ENCODE assay signal across 9 cellular contexts in genomic region chr2:231662811-231663457, GRCh38. TPM values are rescaled to one million over a fixed set of nuclear protein-coding genes. Genes with fewer than 3 reads are reported as not detected.
A peak's percentile ranks its signal among the peaks of the same experiment; 100 is the strongest.
DNase-seq lines count a peak whose midpoint lies in the region; ATAC-seq and TF ChIP-seq lines count a peak whose summit lies in the region.
"Had no signal": no experiment of that assay in that cellular context is flagged by ENCODE, and none has a peak within 500 bp of the region (broad histone marks: within the 10 kb centered on the region; RNA-seq: fewer than 3 reads in every experiment).

No MANE protein-coding gene starts in this region.

- peak overlapping the region; percentile 96 for H3K27ac Mint-ChIP-seq in activated T-helper 1 cell treated with anti-CD3 and anti-CD28 coated beads, Interleukin-12 subunit alpha, Interleukin-12 subunit beta, Interleukin-2, Interleukin-4 antibody, amounts not matched to agents 30 ng/mL and 10 ng/mL and 1 ng/mL, durations not matched to agents 14 hours and 24 hours and 36 hours
- peak overlapping the region; percentile 95 for H3K27ac Mint-ChIP-seq in stimulated activated naive B cell treated with anti-CD40 and anti-IgM and Interleukin-4, amounts not matched to agents 10 μg/mL and 1 μg/mL and 100 μg/mL, for 72 hours

- no peaks in the 10 kb centered on the region for H3K27me3 Mint-ChIP-seq in activated T-helper 1 cell treated with anti-CD3 and anti-CD28 coated beads, Interleukin-12 subunit alpha, Interleukin-12 subunit beta, Interleukin-2, Interleukin-4 antibody, amounts not matched to agents 30 ng/mL and 10 ng/mL and 1 ng/mL, durations not matched to agents 14 hours and 24 hours and 36 hours (ENCODE audit: insufficient read depth)
- no peaks in the 10 kb centered on the region for H3K27me3 Mint-ChIP-seq in stimulated activated naive B cell treated with anti-CD40 and anti-IgM and Interleukin-4, amounts not matched to agents 10 μg/mL and 1 μg/mL and 100 μg/mL, for 72 hours

- no peak for TF ChIP-seq POLR2A in HCT116 (IDR thresholded peaks at IDR 0.05; ENCODE audit: borderline replicate concordance, extremely low read depth, insufficient read depth, insufficient read length)

- RAD21 ChIA-PET in HCT116 (lab: Charles Lee; ENCODE audit: low non-redundant PET in 1 of 2, low total read pairs in 2 of 2, uncharacterized antibody in 2 of 2, unreplicated experiment in 2 of 2), result interaction anchor here in 1 of 2 experiments (1.0 kb wide), 1 partner anchor 51 kb away, joined by 3 read pairs; no protein-coding TSS in a partner anchor

- no peaks in the 10 kb centered on the region for H3K36me3 Mint-ChIP-seq in activated T-helper 1 cell treated with anti-CD3 and anti-CD28 coated beads, Interleukin-12 subunit alpha, Interleukin-12 subunit beta, Interleukin-2, Interleukin-4 antibody, amounts not matched to agents 30 ng/mL and 10 ng/mL and 1 ng/mL, durations not matched to agents 14 hours and 24 hours and 36 hours (ENCODE audit: low read depth)
- H3K36me3 Mint-ChIP-seq in stimulated activated naive B cell treated with anti-CD40 and anti-IgM and Interleukin-4, amounts not matched to agents 10 μg/mL and 1 μg/mL and 100 μg/mL, for 72 hours, result peaks cover 6 to 9% of the 10 kb centered on the region in 2 donors

- no peaks in the 10 kb centered on the region for H3K36me3 ChIP-seq in HCT116 (ENCODE audit: control insufficient read depth in 1 of 2, insufficient read depth in 2 of 2, low read length in 2 of 2)
- H3K36me3 ChIP-seq: SJSA1 had no signal

- H4K20me1 ChIP-seq in HCT116 (ENCODE audit: insufficient read depth), result no peaks in the 10 kb centered on the region

- intact Hi-C loops in HCT116 (cut with micrococcal nuclease), result loop anchor here (1.0 kb wide), 2 partner anchors 21 to 44 kb away; no protein-coding TSS in a partner anchor
- intact Hi-C loops in activated T-helper 1 cell treated with anti-CD3 and anti-CD28 coated beads, Interleukin-12 subunit alpha, Interleukin-12 subunit beta, Interleukin-2, Interleukin-4 antibody, amounts not matched to agents 30 ng/mL and 10 ng/mL and 1 ng/mL, durations not matched to agents 14 hours and 24 hours and 36 hours (cut with micrococcal nuclease), result loop anchor here (1.0 to 5.0 kb wide), 8 partner anchors 12 to 889 kb away; partner anchors contain the start of genes EIF4E2, NCL, PDE6D and TIGD1

- no TSS peak for BruUV-seq in HCT116 (replicated peaks; lab: Mats Ljungman, UMichigan)

- TF ChIP-seq CTCF in HCT116 (IDR thresholded peaks at IDR 0.05 in 2 of 3, conservative IDR thresholded peaks at IDR 0.05 in 1 of 3; ENCODE audit: borderline replicate concordance in 1 of 3, insufficient read depth in 1 of 3, low read depth in 2 of 3, low read length in 2 of 3), result no peak

- H3K79me2 ChIP-seq in HCT116 (ENCODE audit: insufficient read depth, low read length), result no peaks in the 10 kb centered on the region

- peak overlapping the region; percentile 56 to 62 for H3K4me3 ChIP-seq in HCT116 (replicated peaks in 1 of 2; ENCODE audit: low read depth in 1 of 2, low read length in 2 of 2)
- peak overlapping the region; percentile 36; the same call in 1 of the 2 replicates for H3K4me3 ChIP-seq in iPS-18c (ENCODE audit: insufficient read depth, low read depth, low read length)
- H3K4me3 ChIP-seq: SJSA1 had no signal

- peaks cover 32 to 80% of the 10 kb centered on the region in 2 experiments for H3K4me1 ChIP-seq in HCT116 (ENCODE audit: control insufficient read depth in 1 of 2, insufficient read depth in 2 of 2, low read length in 2 of 2)

- peak overlapping the region; percentile 74 for H3K4me3 Mint-ChIP-seq in activated T-helper 1 cell treated with anti-CD3 and anti-CD28 coated beads, Interleukin-12 subunit alpha, Interleukin-12 subunit beta, Interleukin-2, Interleukin-4 antibody, amounts not matched to agents 30 ng/mL and 10 ng/mL and 1 ng/mL, durations not matched to agents 14 hours and 24 hours and 36 hours
- peak overlapping the region; percentile 77 to 81 for H3K4me3 Mint-ChIP-seq in stimulated activated naive B cell treated with anti-CD40 and anti-IgM and Interleukin-4, amounts not matched to agents 10 μg/mL and 1 μg/mL and 100 μg/mL, for 72 hours

- H3K27ac ChIP-seq in HCT116 (ENCODE audit: low read depth, low read length), result peak overlapping the region; percentile 99
- H3K27ac ChIP-seq: SJSA1 had no signal

- H3K4me1 Mint-ChIP-seq in activated T-helper 1 cell treated with anti-CD3 and anti-CD28 coated beads, Interleukin-12 subunit alpha, Interleukin-12 subunit beta, Interleukin-2, Interleukin-4 antibody, amounts not matched to agents 30 ng/mL and 10 ng/mL and 1 ng/mL, durations not matched to agents 14 hours and 24 hours and 36 hours (ENCODE audit: low read depth), result peaks cover 25% of the 10 kb centered on the region
- peaks cover 21 to 65% of the 10 kb centered on the region in 2 donors for H3K4me1 Mint-ChIP-seq in stimulated activated naive B cell treated with anti-CD40 and anti-IgM and Interleukin-4, amounts not matched to agents 10 μg/mL and 1 μg/mL and 100 μg/mL, for 72 hours

- no peak for DNase-seq in HCT116 (ENCODE audit: low read depth, low spot score)
- no peak for DNase-seq in activated T-helper 1 cell treated with anti-CD3 and anti-CD28 coated beads, Interleukin-12 subunit alpha, Interleukin-12 subunit beta, Interleukin-2, Interleukin-4 antibody, amounts not matched to agents 30 ng/mL and 10 ng/mL and 1 ng/mL, durations not matched to agents 14 hours and 24 hours and 36 hours (ENCODE audit: low spot score)
- DNase-seq in stimulated activated naive B cell treated with anti-CD40 and anti-IgM and Interleukin-4, amounts not matched to agents 10 μg/mL and 1 μg/mL and 100 μg/mL, for 72 hours, result no peak
- no peak for DNase-seq in NCI-H2227 (lab: John Stamatoyannopoulos, UW; ENCODE audit: unreplicated experiment)
- no peak for DNase-seq in NCI-H187 (lab: John Stamatoyannopoulos, UW)

- POLR2A ChIA-PET in HCT116 (lab: Charles Lee), result interaction anchor here (1.1 to 1.9 kb wide), 3 partner anchors 10 to 44 kb away, joined by 3 to 10 read pairs (median 4); no protein-coding TSS in a partner anchor

- H3K9me3 ChIP-seq in HCT116 (ENCODE audit: control insufficient read depth in 1 of 2, insufficient read depth in 1 of 2, low read depth in 1 of 2, low read length in 2 of 2), result no peaks in the 10 kb centered on the region
- H3K9me3 ChIP-seq in iPS-18c (ENCODE audit: control insufficient read depth, insufficient read depth, low read length), result no peaks in the 10 kb centered on the region
- H3K9me3 ChIP-seq: SJSA1 had no signal

- H3K9me2 ChIP-seq in HCT116 (ENCODE audit: insufficient read depth), result no peaks in the 10 kb centered on the region

- TF ChIP-seq RAD21 in HCT116 (IDR thresholded peaks at IDR 0.05; ENCODE audit: low read depth), result no peak

- ATAC-seq in HCT116 (no peak), GM18870 (IDR thresholded peaks at IDR 0.05; ENCODE audit: unreplicated experiment) (no peak), HG03521 (IDR thresholded peaks at IDR 0.05; ENCODE audit: unreplicated experiment) (no peak)
- no peak for ATAC-seq in stimulated activated naive B cell treated with anti-CD40 and anti-IgM and Interleukin-4, amounts not matched to agents 10 μg/mL and 1 μg/mL and 100 μg/mL, for 72 hours (replicated peaks)

- no peak overlapping the region for H2AFZ ChIP-seq in HCT116 (ENCODE audit: low read depth, low read length, poor library complexity, severe bottlenecking)

- H3K9me3 Mint-ChIP-seq in activated T-helper 1 cell treated with anti-CD3 and anti-CD28 coated beads, Interleukin-12 subunit alpha, Interleukin-12 subunit beta, Interleukin-2, Interleukin-4 antibody, amounts not matched to agents 30 ng/mL and 10 ng/mL and 1 ng/mL, durations not matched to agents 14 hours and 24 hours and 36 hours, result no peaks in the 10 kb centered on the region
- H3K9me3 Mint-ChIP-seq in stimulated activated naive B cell treated with anti-CD40 and anti-IgM and Interleukin-4, amounts not matched to agents 10 μg/mL and 1 μg/mL and 100 μg/mL, for 72 hours, result peaks cover 4 to 6% of the 10 kb centered on the region in 2 donors

- peak overlapping the region; percentile 73 for H3K9ac ChIP-seq in HCT116 (ENCODE audit: low read length)

- H3K27me3 ChIP-seq in HCT116 (ENCODE audit: insufficient read depth, low read length), result no peaks in the 10 kb centered on the region
- H3K27me3 ChIP-seq: SJSA1 had no signal

- peak overlapping the region; percentile 86 for H3K4me2 ChIP-seq in HCT116 (ENCODE audit: low read length)

- CTCF ChIA-PET in HCT116 (lab: Charles Lee), result interaction anchor here (1.3 kb wide), 1 partner anchor 10 kb away, joined by 4 read pairs; no protein-coding TSS in a partner anchor

TF ChIP-seq in HCT116, 20 proteins besides CTCF, POLR2A, EP300 and RAD21:
- TF ChIP-seq ELF1 (IDR thresholded peaks at IDR 0.05; ENCODE audit: borderline replicate concordance, low read depth) (no peak), EGR1 (IDR thresholded peaks at IDR 0.05; ENCODE audit: low read depth) (no peak), FOSL1 (IDR thresholded peaks at IDR 0.05; ENCODE audit: low read depth) (no peak), SIN3A (IDR thresholded peaks at IDR 0.05; ENCODE audit: low read depth) (no peak), YY1 (IDR thresholded peaks at IDR 0.05; ENCODE audit: extremely low read depth, insufficient replicate concordance, low read depth, low read length) (no peak)

RNA-seq across cellular contexts. Expression of gene PTMA, which starts 45.4 kb away (rescaled TPM):
- 2,752 TPM for total RNA-seq in HCT116 (2021; ENCODE audit: unreplicated experiment)
- polyA plus RNA-seq in HCT116 (2012), result 2,841 and 3,306 TPM in 2 replicates
- 2,193 and 2,194 TPM in 2 replicates for total RNA-seq in activated T-helper 1 cell treated with anti-CD3 and anti-CD28 coated beads, Interleukin-12 subunit alpha, Interleukin-12 subunit beta, Interleukin-2, Interleukin-4 antibody, amounts not matched to agents 30 ng/mL and 10 ng/mL and 1 ng/mL, durations not matched to agents 14 hours and 24 hours and 36 hours
